ENCODE assay signal across 33 cellular contexts in genomic region chr2:205797866-205798265, GRCh38.
"Had no signal": no experiment of that assay in that cellular context is flagged by ENCODE, and none has a peak within 500 bp of the region (broad histone marks: within the 10 kb centered on the region; RNA-seq: fewer than 3 reads in every experiment).

No MANE protein-coding gene starts in this region.

- H3K27ac Mint-ChIP-seq: activated CD4-positive, alpha-beta T cell treated with anti-CD3 and anti-CD28 coated beads for 36 hours; activated CD4-positive, alpha-beta T cell treated with anti-CD3 and anti-CD28 coated beads, Interleukin-2, amount 10 ng/mL, durations not matched to agents 7 days and 5 days; activated CD8-positive, alpha-beta T cell treated with anti-CD3 and anti-CD28 coated beads, Interleukin-2, amount 10 ng/mL, durations not matched to agents 7 days and 5 days; activated naive CD4-positive, alpha-beta T cell treated with anti-CD3 and anti-CD28 coated beads, Interleukin-2, amount 50 U/mL, for 24 hours; activated naive CD8-positive, alpha-beta T cell treated with anti-CD3 and anti-CD28 coated beads, Interleukin-2, amount 10 ng/mL, durations not matched to agents 7 days and 5 days; activated T-cell treated with anti-CD3 and anti-CD28 coated beads, Interleukin-2, amount 50 U/mL, for 24 hours; activated T-helper 2 cell treated with anti-CD3 and anti-CD28 coated beads, Interferon-gamma antibody, Interleukin-2, Interleukin-4, amounts not matched to agents 10 μg/mL and 5 μg/mL and 100 μg/mL, durations not matched to agents 14 hours and 24 hours and 36 hours; T-helper 1 cell treated with Interleukin-12 subunit alpha and Interleukin-12 subunit beta and Interleukin-4 antibody, amounts not matched to agents 30 μg/mL and 1 μg/mL, for 36 hours; T-helper 2 cell treated with Interferon-gamma antibody and Interleukin-4, amounts not matched to agents 5 μg/mL and 100 μg/mL, for 36 hours; WTC11 had no signal

- H3K4me1 Mint-ChIP-seq: activated CD4-positive, alpha-beta T cell treated with anti-CD3 and anti-CD28 coated beads for 36 hours; activated CD4-positive, alpha-beta T cell treated with anti-CD3 and anti-CD28 coated beads, Interleukin-2, amount 10 ng/mL, durations not matched to agents 7 days and 5 days; activated naive CD4-positive, alpha-beta T cell treated with anti-CD3 and anti-CD28 coated beads, Interleukin-2, amount 50 U/mL, for 24 hours had no signal

- H3K4me3 Mint-ChIP-seq: activated CD4-positive, alpha-beta T cell treated with anti-CD3 and anti-CD28 coated beads for 36 hours; activated CD4-positive, alpha-beta T cell treated with anti-CD3 and anti-CD28 coated beads, Interleukin-2, amount 10 ng/mL, durations not matched to agents 7 days and 5 days; activated CD8-positive, alpha-beta T cell treated with anti-CD3 and anti-CD28 coated beads, Interleukin-2, amount 10 ng/mL, durations not matched to agents 7 days and 5 days; activated naive CD4-positive, alpha-beta T cell treated with anti-CD3 and anti-CD28 coated beads, Interleukin-2, amount 50 U/mL, for 24 hours; activated naive CD8-positive, alpha-beta T cell treated with anti-CD3 and anti-CD28 coated beads, Interleukin-2, amount 10 ng/mL, durations not matched to agents 7 days and 5 days; activated T-cell treated with anti-CD3 and anti-CD28 coated beads, Interleukin-2, amount 50 U/mL, for 24 hours; T-helper 1 cell treated with Interleukin-12 subunit alpha and Interleukin-12 subunit beta and Interleukin-4 antibody, amounts not matched to agents 30 μg/mL and 1 μg/mL, for 36 hours; T-helper 2 cell treated with Interferon-gamma antibody and Interleukin-4, amounts not matched to agents 5 μg/mL and 100 μg/mL, for 36 hours; WTC11 had no signal

- H3K9ac ChIP-seq: SK-N-SH had no signal

- H3K4me1 ChIP-seq: ascending aorta, SJSA1 had no signal

- H3K27ac ChIP-seq: ascending aorta, cardiac muscle cell, SJSA1 had no signal

- H3K27me3 ChIP-seq: ascending aorta, cardiac muscle cell, MG63, Peyer's patch, SJSA1 had no signal

- H3K36me3 ChIP-seq: MG63, SJSA1 had no signal

- H3K9me3 ChIP-seq: MG63, Peyer's patch, SK-N-SH had no signal

- DNase-seq: activated CD4-positive, alpha-beta T cell treated with anti-CD3 and anti-CD28 coated beads for 36 hours; activated CD4-positive, alpha-beta T cell treated with anti-CD3 and anti-CD28 coated beads, Interleukin-2, amount 10 ng/mL, durations not matched to agents 7 days and 5 days; activated CD4-positive, alpha-beta T cell treated with anti-CD3 and anti-CD28 coated beads, Interleukin-2, amount 50 U/mL, for 48 hours; activated CD8-positive, alpha-beta T cell treated with anti-CD3 and anti-CD28 coated beads, Interleukin-2, amount 10 ng/mL, durations not matched to agents 7 days and 5 days; activated gamma-delta T cell; activated naive CD4-positive, alpha-beta T cell treated with Interleukin-2 at 50 U/mL for 16 hours; activated naive CD8-positive, alpha-beta T cell treated with anti-CD3 and anti-CD28 coated beads, Interleukin-2, amount 10 ng/mL, durations not matched to agents 7 days and 5 days; activated T-cell treated with anti-CD3 and anti-CD28 coated beads, Interleukin-2, amount 50 U/mL, for 24 hours; amygdala; Kasumi-1; KG1; MG63; NCI-H1092; NCI-H1436 treated with DMSO at 0.1 percent for 48 hours; NCI-H1694 treated with DMSO at 0.1 percent for 48 hours; NCI-H2029; NCI-H345; NCI-H526; NCI-H748 treated with DMSO at 0.1 percent for 48 hours; NK-92 treated with Interleukin-12 subunit alpha and Interleukin-12 subunit beta, amount 100 ng/mL, for 24 hours; PC-3; Peyer's patch; RPMI8226; SHP77 treated with DMSO at 0.1 percent for 48 hours; SK-N-SH had no signal

- H3K4me3 ChIP-seq: ascending aorta, cardiac muscle cell, MG63, Peyer's patch, SJSA1 had no signal

- H3K27me3 Mint-ChIP-seq: activated CD4-positive, alpha-beta T cell treated with anti-CD3 and anti-CD28 coated beads for 36 hours; activated CD4-positive, alpha-beta T cell treated with anti-CD3 and anti-CD28 coated beads, Interleukin-2, amount 10 ng/mL, durations not matched to agents 7 days and 5 days had no signal

- H3K9me3 Mint-ChIP-seq: activated CD4-positive, alpha-beta T cell treated with anti-CD3 and anti-CD28 coated beads, Interleukin-2, amount 10 ng/mL, durations not matched to agents 7 days and 5 days; activated naive CD4-positive, alpha-beta T cell treated with anti-CD3 and anti-CD28 coated beads, Interleukin-2, amount 50 U/mL, for 24 hours; activated T-cell treated with anti-CD3 and anti-CD28 coated beads, Interleukin-2, amount 50 U/mL, for 24 hours; activated T-helper 2 cell treated with anti-CD3 and anti-CD28 coated beads, Interferon-gamma antibody, Interleukin-2, Interleukin-4, amounts not matched to agents 10 μg/mL and 5 μg/mL and 100 μg/mL, durations not matched to agents 14 hours and 24 hours and 36 hours; T-helper 1 cell treated with Interleukin-12 subunit alpha and Interleukin-12 subunit beta and Interleukin-4 antibody, amounts not matched to agents 30 μg/mL and 1 μg/mL, for 36 hours; T-helper 2 cell treated with Interferon-gamma antibody and Interleukin-4, amounts not matched to agents 5 μg/mL and 100 μg/mL, for 36 hours had no signal

- H3K36me3 Mint-ChIP-seq: activated naive CD4-positive, alpha-beta T cell treated with anti-CD3 and anti-CD28 coated beads, Interleukin-2, amount 50 U/mL, for 24 hours; activated naive CD8-positive, alpha-beta T cell treated with anti-CD3 and anti-CD28 coated beads, Interleukin-2, amount 10 ng/mL, durations not matched to agents 7 days and 5 days had no signal
